Comparison of ENCODE assay signal across 10 cellular contexts in the genomic region with DNA sequence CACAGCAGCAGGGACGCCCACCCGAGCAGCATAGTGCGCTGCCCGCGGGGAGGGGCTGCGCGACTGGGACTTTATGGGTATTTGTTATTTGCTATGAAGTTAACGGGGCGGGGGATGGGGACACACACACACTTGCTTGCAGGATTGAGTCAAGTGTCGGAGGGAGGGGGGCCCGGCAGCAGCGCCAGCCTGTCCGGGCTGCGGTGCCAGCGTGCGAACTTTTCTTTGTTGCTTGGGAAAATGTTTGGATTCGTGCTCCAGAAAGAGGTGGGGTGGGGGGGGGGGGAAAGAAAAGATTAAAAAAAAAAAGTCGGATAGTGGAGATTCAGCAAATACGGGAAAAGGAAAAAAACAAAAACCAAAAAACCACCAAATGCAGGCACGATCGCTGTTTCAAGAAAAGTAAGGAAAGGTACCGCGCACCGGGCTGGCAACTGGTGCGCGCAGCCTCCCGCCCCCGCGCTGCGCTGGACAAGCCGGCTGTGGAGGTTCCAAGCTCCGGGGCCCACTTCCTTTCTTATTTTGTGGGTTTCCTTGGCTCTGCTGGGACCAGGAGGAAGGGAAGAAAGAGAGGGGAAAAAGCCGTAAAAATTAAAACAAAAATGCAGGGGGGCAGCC. TPM values are rescaled to one million over a fixed set of nuclear protein-coding genes. Genes with fewer than 3 reads are reported as not detected.
DNase-seq lines count a peak whose midpoint lies in the region; ATAC-seq and TF ChIP-seq lines count a peak whose summit lies in the region.
"Had no signal": no experiment of that assay in that cellular context is flagged by ENCODE, and none has a peak within 500 bp of the region (broad histone marks: within the 10 kb centered on the region; RNA-seq: fewer than 3 reads in every experiment).

No MANE protein-coding gene starts in this region.

- H4K20me1 ChIP-seq in PC-3 (ENCODE audit: low read length): no peaks in the 10 kb centered on the region

- H3K4me3 ChIP-seq in PC-3 (ENCODE audit: low read length) (peak overlapping the region; percentile 63), neuronal stem cell (ENCODE audit: low read length in 2 of 2) (peak overlapping the region; percentile 21 to 80)

- H3K9ac ChIP-seq in PC-3 (ENCODE audit: low read length): no peak overlapping the region
- no peak overlapping the region for H3K9ac ChIP-seq in neuronal stem cell (ENCODE audit: low read depth, low read length, poor library complexity)

- no peak overlapping the region for H4K8ac ChIP-seq in neuronal stem cell (ENCODE audit: low read depth, low read length)

- CTCF ChIA-PET in PC-3 (lab: Charles Lee): no interaction called here
- CTCF ChIA-PET in activated naive CD4-positive, alpha-beta T cell treated with anti-CD3 and anti-CD28 coated beads for 36 hours (lab: Charles Lee): no interaction called here

- no peaks in the 10 kb centered on the region for H3K9me3 ChIP-seq in PC-3 (ENCODE audit: low read length)
- no peaks in the 10 kb centered on the region for H3K9me3 ChIP-seq in neuronal stem cell (replicated peaks in 1 of 2; ENCODE audit: control insufficient read depth in 2 of 2, insufficient read depth in 1 of 2, low read depth in 1 of 2, low read length in 2 of 2)

- H3K27ac Mint-ChIP-seq in activated naive CD4-positive, alpha-beta T cell treated with anti-CD3 and anti-CD28 coated beads for 36 hours: no peak overlapping the region
- H3K27ac Mint-ChIP-seq in activated T-cell treated with anti-CD3 and anti-CD28 coated beads, Interleukin-2, amount 50 U/mL, for 72 hours: no peak overlapping the region
- H3K27ac Mint-ChIP-seq: activated B cell treated with CpG ODN at 0.5 μM for 24 hours had no signal

- no TSS peak for BruUV-seq in PC-3 (replicated peaks; lab: Mats Ljungman, UMichigan)

- H3K9me2 ChIP-seq in PC-3 (replicated peaks; ENCODE audit: low read length): no peaks in the 10 kb centered on the region

- no peaks in the 10 kb centered on the region for H3K9me3 Mint-ChIP-seq in activated naive CD4-positive, alpha-beta T cell treated with anti-CD3 and anti-CD28 coated beads for 36 hours
- no peaks in the 10 kb centered on the region for H3K9me3 Mint-ChIP-seq in activated T-cell treated with anti-CD3 and anti-CD28 coated beads, Interleukin-2, amount 50 U/mL, for 72 hours
- H3K9me3 Mint-ChIP-seq: activated B cell treated with CpG ODN at 0.5 μM for 24 hours had no signal

- peak overlapping the region; percentile 91 for H3K18ac ChIP-seq in neuronal stem cell (ENCODE audit: low read length)

- no peaks in the 10 kb centered on the region for H3F3A ChIP-seq in PC-3 (ENCODE audit: low read length, unreplicated experiment)

- peaks cover 55% of the 10 kb centered on the region for H3K27me3 Mint-ChIP-seq in activated naive CD4-positive, alpha-beta T cell treated with anti-CD3 and anti-CD28 coated beads for 36 hours (ENCODE audit: low read depth)
- peaks cover 65% of the 10 kb centered on the region for H3K27me3 Mint-ChIP-seq in activated T-cell treated with anti-CD3 and anti-CD28 coated beads, Interleukin-2, amount 50 U/mL, for 72 hours (ENCODE audit: low read depth)

- H3K36me3 ChIP-seq in PC-3 (ENCODE audit: low read depth, low read length): no peaks in the 10 kb centered on the region
- H3K36me3 ChIP-seq in neuronal stem cell (replicated peaks in 1 of 2; ENCODE audit: control insufficient read depth in 2 of 2, insufficient read depth in 2 of 2, low read length in 2 of 2): no peaks in the 10 kb centered on the region

- no peak for TF ChIP-seq CTCF in PC-3 (conservative IDR thresholded peaks at IDR 0.05; ENCODE audit: low read depth, low read length)
- no peak for TF ChIP-seq CTCF in foreskin keratinocyte (conservative IDR thresholded peaks at IDR 0.05)

- H3K4me1 ChIP-seq in PC-3 (ENCODE audit: insufficient read depth, low read length): no peaks in the 10 kb centered on the region
- peaks cover 5% of the 10 kb centered on the region for H3K4me1 ChIP-seq in foreskin keratinocyte
- H3K4me1 ChIP-seq in neuronal stem cell (ENCODE audit: control insufficient read depth in 2 of 2, insufficient read depth in 1 of 2, low read depth in 1 of 2, low read length in 2 of 2): peaks cover 0 to 8% of the 10 kb centered on the region in 2 donors

- ATAC-seq in PC-3 (peak; percentile 54), foreskin keratinocyte (peak; percentile 44), GM18873 (IDR thresholded peaks at IDR 0.05; ENCODE audit: low FRiP score, unreplicated experiment) (no peak), GM18519 (IDR thresholded peaks at IDR 0.05; ENCODE audit: low FRiP score, unreplicated experiment) (no peak)
- no peak for ATAC-seq in activated T-cell treated with anti-CD3 and anti-CD28 coated beads, Interleukin-2, amount 50 U/mL, for 72 hours (replicated peaks in 1 of 2)
- ATAC-seq: left colon had no signal

- POLR2A ChIA-PET in PC-3 (lab: Charles Lee; ENCODE audit: unreplicated experiment): no interaction called here

- H3K14ac ChIP-seq in neuronal stem cell (ENCODE audit: low read length): no peak overlapping the region

- H3K79me2 ChIP-seq in PC-3 (ENCODE audit: low read length): no peaks in the 10 kb centered on the region

- no peak overlapping the region for H3K4me3 Mint-ChIP-seq in activated naive CD4-positive, alpha-beta T cell treated with anti-CD3 and anti-CD28 coated beads for 36 hours
- H3K4me3 Mint-ChIP-seq in activated T-cell treated with anti-CD3 and anti-CD28 coated beads, Interleukin-2, amount 50 U/mL, for 72 hours: peak overlapping the region in 1 of 2 donors; percentile 22
- H3K4me3 Mint-ChIP-seq: activated B cell treated with CpG ODN at 0.5 μM for 24 hours had no signal

- no CpG with 5 or more reads among the region's 33 CpGs for WGBS in neuronal stem cell (ENCODE audit: extremely low coverage in 2 of 2, insufficient read length in 2 of 2, insufficient replicate concordance in 1 of 2), 2 donors

- H2AFZ ChIP-seq in PC-3 (ENCODE audit: low read length) (peak overlapping the region; percentile 53), neuronal stem cell (ENCODE audit: low read length) (peak overlapping the region; percentile 83)

- intact Hi-C loops in PC-3 (cut with micrococcal nuclease): loop anchor here (10.0 kb wide), 1 partner anchor 598 kb away; no protein-coding TSS in a partner anchor
- intact Hi-C loops in activated naive CD4-positive, alpha-beta T cell treated with anti-CD3 and anti-CD28 coated beads for 36 hours (cut with micrococcal nuclease): no loop called here

- no peak overlapping the region for H4K91ac ChIP-seq in neuronal stem cell (ENCODE audit: low read depth, low read length, poor library complexity)

- H2BK5ac ChIP-seq in neuronal stem cell (ENCODE audit: low read length): no peak overlapping the region

- no peaks in the 10 kb centered on the region for H3K36me3 Mint-ChIP-seq in activated naive CD4-positive, alpha-beta T cell treated with anti-CD3 and anti-CD28 coated beads for 36 hours (ENCODE audit: low read depth)
- H3K36me3 Mint-ChIP-seq in activated T-cell treated with anti-CD3 and anti-CD28 coated beads, Interleukin-2, amount 50 U/mL, for 72 hours (ENCODE audit: insufficient read depth in 2 of 2): no peaks in the 10 kb centered on the region

- peaks cover 12% of the 10 kb centered on the region for H3K4me1 Mint-ChIP-seq in activated naive CD4-positive, alpha-beta T cell treated with anti-CD3 and anti-CD28 coated beads for 36 hours (ENCODE audit: low read depth)
- H3K4me1 Mint-ChIP-seq in activated T-cell treated with anti-CD3 and anti-CD28 coated beads, Interleukin-2, amount 50 U/mL, for 72 hours (ENCODE audit: low read depth): peaks cover 5% of the 10 kb centered on the region
- H3K4me1 Mint-ChIP-seq: activated B cell treated with CpG ODN at 0.5 μM for 24 hours had no signal

- no peak overlapping the region for H2BK12ac ChIP-seq in neuronal stem cell (ENCODE audit: low read length)

- no peak overlapping the region for H3K27ac ChIP-seq in PC-3 (ENCODE audit: low read length)
- no peak overlapping the region for H3K27ac ChIP-seq in foreskin keratinocyte
- H3K27ac ChIP-seq in neuronal stem cell (replicated peaks; ENCODE audit: low read length): no peak overlapping the region

- no peaks in the 10 kb centered on the region for H3K79me1 ChIP-seq in neuronal stem cell (ENCODE audit: low read depth, low read length)

- H3K4me2 ChIP-seq in PC-3 (ENCODE audit: low read length) (peak overlapping the region; percentile 94), neuronal stem cell (ENCODE audit: insufficient read depth, low read length, poor library complexity, severe bottlenecking) (peak overlapping the region; percentile 84)

- H2BK120ac ChIP-seq in neuronal stem cell (ENCODE audit: low read depth, low read length): no peak overlapping the region

- peak; percentile 29 for DNase-seq in AG20443 (ENCODE audit: low spot score)
- DNase-seq in PC-3: no peak
- no peak for DNase-seq in foreskin keratinocyte
- DNase-seq in neuronal stem cell (ENCODE audit: low spot score): no peak
- DNase-seq in activated naive CD4-positive, alpha-beta T cell treated with anti-CD3 and anti-CD28 coated beads for 36 hours: no peak
- no peak for DNase-seq in activated T-cell treated with anti-CD3 and anti-CD28 coated beads, Interleukin-2, amount 50 U/mL, for 72 hours
- DNase-seq: activated B cell treated with CpG ODN at 0.5 μM for 24 hours had no signal

- H2AK5ac ChIP-seq in neuronal stem cell (ENCODE audit: low read depth, low read length): no peak overlapping the region

- peak overlapping the region; percentile 80 for H3K23ac ChIP-seq in neuronal stem cell (ENCODE audit: low read depth, low read length, poor library complexity)

- H3K27me3 ChIP-seq in PC-3 (ENCODE audit: low read length) (peaks cover 18% of the 10 kb centered on the region), foreskin keratinocyte (peaks cover 93% of the 10 kb centered on the region), neuronal stem cell (ENCODE audit: control insufficient read depth in 3 of 3, insufficient read depth in 3 of 3, low read depth in 1 of 3, low read length in 3 of 3) (peaks cover 7 to 95% (median 29%) of the 10 kb centered on the region in 3 experiments)

- H3K4ac ChIP-seq in neuronal stem cell (ENCODE audit: low read length): no peak overlapping the region

- H2BK15ac ChIP-seq in neuronal stem cell (ENCODE audit: low read length): no peak overlapping the region

RNA-seq across cellular contexts. Expression of a gene that starts 0.4 kb away (rescaled TPM):
- total RNA-seq in PC-3 (2014; rRNA removed): not detected in 2 replicates
- total RNA-seq in foreskin keratinocyte: not detected in 2 replicates
- not detected in 2 replicates for polyA plus RNA-seq in foreskin keratinocyte
- polyA plus RNA-seq in neuronal stem cell (2013, experiment 1 of 2): 0.06 TPM
- 0.07 TPM for polyA plus RNA-seq in neuronal stem cell (2013, experiment 2 of 2)
- total RNA-seq in activated naive CD4-positive, alpha-beta T cell treated with anti-CD3 and anti-CD28 coated beads for 36 hours: not detected
- not detected for total RNA-seq in activated T-cell treated with anti-CD3 and anti-CD28 coated beads, Interleukin-2, amount 50 U/mL, for 72 hours
- total RNA-seq: activated B cell treated with CpG ODN at 0.5 μM for 24 hours had no signal

Comparison
In these comparisons a context has a peak if more than half of its experiments do, and no peak if none do; other contexts are left out.
1. ATAC-seq: peak in PC-3 (single experiment) and foreskin keratinocyte (single experiment); none in activated T-cell treated with anti-CD3 and anti-CD28 coated beads, Interleukin-2, amount 50 U/mL, for 72 hours (0 of 2), GM18873 (single experiment) and GM18519 (single experiment).